In the genomic region with DNA sequence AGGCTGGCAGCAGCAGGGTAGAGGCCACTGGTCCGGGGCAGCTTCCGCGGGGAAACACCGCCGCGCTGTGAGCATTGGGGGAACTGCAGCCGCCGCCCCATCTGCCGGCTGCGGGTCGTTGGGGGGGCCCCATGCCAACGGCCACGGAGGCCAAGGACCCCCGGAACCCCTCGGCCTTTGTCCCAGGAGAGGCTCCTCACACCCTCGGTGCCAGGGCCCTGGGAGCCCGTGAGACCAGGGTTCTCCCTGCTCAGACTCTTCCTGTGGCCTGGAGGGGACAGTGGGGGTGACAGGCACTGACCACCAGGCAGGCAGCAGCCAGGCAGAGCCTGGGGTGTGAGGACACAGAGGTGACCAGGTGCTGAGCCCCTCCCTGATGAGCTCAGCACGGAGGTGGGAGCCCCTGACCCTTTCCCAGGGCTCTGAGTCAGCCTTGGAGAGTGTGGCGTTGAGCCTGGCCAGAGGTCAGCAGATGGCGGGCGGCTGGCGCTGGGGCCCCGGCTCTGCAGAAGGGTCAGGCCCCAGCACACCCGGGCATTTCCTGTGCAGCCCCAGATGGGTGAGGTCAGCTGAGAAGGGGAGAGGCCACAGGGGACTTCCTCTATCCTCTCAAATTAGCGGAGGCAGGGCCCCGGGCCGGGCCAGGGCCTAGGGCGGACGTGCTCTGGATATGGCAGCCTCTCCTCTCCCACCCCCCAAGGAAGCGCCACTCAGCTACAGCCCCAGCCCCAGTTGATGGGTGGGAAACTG, we compare ENCODE assay signal across 1 cellular context.
TF ChIP-seq lines count a peak whose summit lies in the region.

No MANE protein-coding gene starts in this region.

TF ChIP-seq in K562, 482 proteins besides CTCF, POLR2A, EP300 and RAD21 (continued from another document):
- TF ChIP-seq XRCC5 (IDR thresholded peaks at IDR 0.05; ENCODE audit: low read depth, low read length) (peak; percentile 55; the same call in 1 of the 2 replicates), CXXC5 (CRISPR knock-in tag; IDR thresholded peaks at IDR 0.05) (no peak; the same call in 1 of the 2 replicates), CHD4 (IDR thresholded peaks at IDR 0.05; ENCODE audit: insufficient read depth, insufficient replicate concordance, low read depth, low read length, poor library complexity, severe bottlenecking) (no peak), SMARCA5 (IDR thresholded peaks at IDR 0.05) (peak; percentile 48; the same call in 1 of the 2 replicates), C11orf30 (IDR thresholded peaks at IDR 0.05; ENCODE audit: low read depth) (no peak), THRAP3 (IDR thresholded peaks at IDR 0.05; ENCODE audit: borderline replicate concordance) (no peak), ZNF717 (CRISPR knock-in tag; IDR thresholded peaks at IDR 0.05) (no peak), SNIP1 (IDR thresholded peaks at IDR 0.05; ENCODE audit: low read depth) (no peak), GTF2A2 (tag; IDR thresholded peaks at IDR 0.05) (no peak), NR4A1 (CRISPR knock-in tag; IDR thresholded peaks at IDR 0.05) (no peak; the same call in 1 of the 2 replicates), NR4A1 (tag; IDR thresholded peaks at IDR 0.05) (peak; percentile 27; the same call in 1 of the 2 replicates), KDM1A (IDR thresholded peaks at IDR 0.05) (no peak), SMARCA4 (IDR thresholded peaks at IDR 0.05) (0 out of 2 replicates have a peak, but pooled peaks have one; percentile 32), HDAC1 (IDR thresholded peaks at IDR 0.05) (peak in 1 of 2 experiments; percentile 49; a peak in 1 of 4 replicates), ZNF668 (CRISPR knock-in tag; IDR thresholded peaks at IDR 0.05) (0 out of 2 replicates have a peak, but pooled peaks have one; percentile 35), CBX2 (IDR thresholded peaks at IDR 0.05; ENCODE audit: insufficient read depth, low read length, poor library complexity, severe bottlenecking) (no peak), ZNF561 (CRISPR knock-in tag; conservative IDR thresholded peaks at IDR 0.05) (no peak), ZNF311 (CRISPR knock-in tag; IDR thresholded peaks at IDR 0.05) (peak; percentile 34; the same call in 1 of the 2 replicates), ELF2 (CRISPR knock-in tag; IDR thresholded peaks at IDR 0.05) (no peak), SMC3 (conservative IDR thresholded peaks at IDR 0.05; ENCODE audit: insufficient read depth, low read depth, low read length) (peak; percentile 68), RBBP5 (IDR thresholded peaks at IDR 0.05; ENCODE audit: borderline replicate concordance, insufficient read depth, low read length, poor library complexity, severe bottlenecking) (peak; percentile 6), ZNF175 (CRISPR knock-in tag; IDR thresholded peaks at IDR 0.05; ENCODE audit: low read depth) (peak; percentile 39; the same call in 1 of the 2 replicates), HDAC2 (IDR thresholded peaks at IDR 0.05) (peak; percentile 9; the same call in 1 of the 2 replicates), ZNF77 (CRISPR knock-in tag; IDR thresholded peaks at IDR 0.05) (no peak), STAG1 (CRISPR knock-in tag; IDR thresholded peaks at IDR 0.05; ENCODE audit: borderline replicate concordance) (peak; percentile 88; the same call in 1 of the 2 replicates), L3MBTL2 (IDR thresholded peaks at IDR 0.05) (peak; percentile 63), HNRNPLL (IDR thresholded peaks at IDR 0.05; ENCODE audit: low read depth, low read length, poor library complexity, severe bottlenecking) (peak; percentile 24), ZNF444 (CRISPR knock-in tag; IDR thresholded peaks at IDR 0.05) (no peak; the same call in 1 of the 2 replicates), ZFX (CRISPR knock-in tag; IDR thresholded peaks at IDR 0.05) (peak; percentile 85), CTBP1 (IDR thresholded peaks at IDR 0.05; ENCODE audit: borderline replicate concordance) (peak; percentile 65; the same call in 1 of the 2 replicates), NFRKB (IDR thresholded peaks at IDR 0.05; ENCODE audit: low read depth) (0 out of 2 replicates have a peak, but pooled peaks have one; percentile 12), GATAD2A (IDR thresholded peaks at IDR 0.05) (peak; percentile 15; the same call in 1 of the 2 replicates), CBFA2T2 (conservative IDR thresholded peaks at IDR 0.05) (peak; percentile 72), MAFF (IDR thresholded peaks at IDR 0.05; ENCODE audit: low read length) (no peak), ZEB2 (IDR thresholded peaks at IDR 0.05) (0 out of 2 replicates have a peak, but pooled peaks have one; percentile 23), LCOR (CRISPR knock-in tag; IDR thresholded peaks at IDR 0.05) (0 out of 2 replicates have a peak, but pooled peaks have one; percentile 56), ZNF282 (CRISPR knock-in tag; IDR thresholded peaks at IDR 0.05) (0 out of 2 replicates have a peak, but pooled peaks have one; percentile 56)
- TF ChIP-seq, protein P1, sequence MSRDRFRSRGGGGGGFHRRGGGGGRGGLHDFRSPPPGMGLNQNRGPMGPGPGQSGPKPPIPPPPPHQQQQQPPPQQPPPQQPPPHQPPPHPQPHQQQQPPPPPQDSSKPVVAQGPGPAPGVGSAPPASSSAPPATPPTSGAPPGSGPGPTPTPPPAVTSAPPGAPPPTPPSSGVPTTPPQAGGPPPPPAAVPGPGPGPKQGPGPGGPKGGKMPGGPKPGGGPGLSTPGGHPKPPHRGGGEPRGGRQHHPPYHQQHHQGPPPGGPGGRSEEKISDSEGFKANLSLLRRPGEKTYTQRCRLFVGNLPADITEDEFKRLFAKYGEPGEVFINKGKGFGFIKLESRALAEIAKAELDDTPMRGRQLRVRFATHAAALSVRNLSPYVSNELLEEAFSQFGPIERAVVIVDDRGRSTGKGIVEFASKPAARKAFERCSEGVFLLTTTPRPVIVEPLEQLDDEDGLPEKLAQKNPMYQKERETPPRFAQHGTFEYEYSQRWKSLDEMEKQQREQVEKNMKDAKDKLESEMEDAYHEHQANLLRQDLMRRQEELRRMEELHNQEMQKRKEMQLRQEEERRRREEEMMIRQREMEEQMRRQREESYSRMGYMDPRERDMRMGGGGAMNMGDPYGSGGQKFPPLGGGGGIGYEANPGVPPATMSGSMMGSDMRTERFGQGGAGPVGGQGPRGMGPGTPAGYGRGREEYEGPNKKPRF (IDR thresholded peaks at IDR 0.05; ENCODE audit: low read depth, low read length) = no peak
- TF ChIP-seq, protein P2, sequence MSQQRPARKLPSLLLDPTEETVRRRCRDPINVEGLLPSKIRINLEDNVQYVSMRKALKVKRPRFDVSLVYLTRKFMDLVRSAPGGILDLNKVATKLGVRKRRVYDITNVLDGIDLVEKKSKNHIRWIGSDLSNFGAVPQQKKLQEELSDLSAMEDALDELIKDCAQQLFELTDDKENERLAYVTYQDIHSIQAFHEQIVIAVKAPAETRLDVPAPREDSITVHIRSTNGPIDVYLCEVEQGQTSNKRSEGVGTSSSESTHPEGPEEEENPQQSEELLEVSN (IDR thresholded peaks at IDR 0.05; ENCODE audit: borderline replicate concordance in 1 of 2, extremely low read depth in 1 of 2, insufficient read depth in 1 of 2, insufficient read length in 1 of 2, low read depth in 1 of 2, low read length in 1 of 2, poor library complexity in 1 of 2, severe bottlenecking in 1 of 2) = peak in 1 of 2 experiments; percentile 9
- TF ChIP-seq, protein P3, sequence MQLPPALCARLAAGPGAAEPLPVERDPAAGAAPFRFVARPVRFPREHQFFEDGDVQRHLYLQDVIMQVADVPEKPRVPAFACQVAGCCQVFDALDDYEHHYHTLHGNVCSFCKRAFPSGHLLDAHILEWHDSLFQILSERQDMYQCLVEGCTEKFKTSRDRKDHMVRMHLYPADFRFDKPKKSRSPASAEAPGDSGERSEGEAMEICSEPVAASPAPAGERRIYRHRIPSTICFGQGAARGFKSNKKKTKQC (CRISPR knock-in tag; IDR thresholded peaks at IDR 0.05) = peak; percentile 63; the same call in 1 of the 2 replicates
- TF ChIP-seq, protein P4, sequence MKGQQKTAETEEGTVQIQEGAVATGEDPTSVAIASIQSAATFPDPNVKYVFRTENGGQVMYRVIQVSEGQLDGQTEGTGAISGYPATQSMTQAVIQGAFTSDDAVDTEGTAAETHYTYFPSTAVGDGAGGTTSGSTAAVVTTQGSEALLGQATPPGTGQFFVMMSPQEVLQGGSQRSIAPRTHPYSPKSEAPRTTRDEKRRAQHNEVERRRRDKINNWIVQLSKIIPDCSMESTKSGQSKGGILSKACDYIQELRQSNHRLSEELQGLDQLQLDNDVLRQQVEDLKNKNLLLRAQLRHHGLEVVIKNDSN (CRISPR knock-in tag; IDR thresholded peaks at IDR 0.05) = no peak
- TF ChIP-seq, protein P5, sequence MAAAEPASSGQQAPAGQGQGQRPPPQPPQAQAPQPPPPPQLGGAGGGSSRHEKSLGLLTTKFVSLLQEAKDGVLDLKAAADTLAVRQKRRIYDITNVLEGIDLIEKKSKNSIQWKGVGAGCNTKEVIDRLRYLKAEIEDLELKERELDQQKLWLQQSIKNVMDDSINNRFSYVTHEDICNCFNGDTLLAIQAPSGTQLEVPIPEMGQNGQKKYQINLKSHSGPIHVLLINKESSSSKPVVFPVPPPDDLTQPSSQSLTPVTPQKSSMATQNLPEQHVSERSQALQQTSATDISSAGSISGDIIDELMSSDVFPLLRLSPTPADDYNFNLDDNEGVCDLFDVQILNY (CRISPR knock-in tag; IDR thresholded peaks at IDR 0.05) = no peak
- TF ChIP-seq, protein P6, sequence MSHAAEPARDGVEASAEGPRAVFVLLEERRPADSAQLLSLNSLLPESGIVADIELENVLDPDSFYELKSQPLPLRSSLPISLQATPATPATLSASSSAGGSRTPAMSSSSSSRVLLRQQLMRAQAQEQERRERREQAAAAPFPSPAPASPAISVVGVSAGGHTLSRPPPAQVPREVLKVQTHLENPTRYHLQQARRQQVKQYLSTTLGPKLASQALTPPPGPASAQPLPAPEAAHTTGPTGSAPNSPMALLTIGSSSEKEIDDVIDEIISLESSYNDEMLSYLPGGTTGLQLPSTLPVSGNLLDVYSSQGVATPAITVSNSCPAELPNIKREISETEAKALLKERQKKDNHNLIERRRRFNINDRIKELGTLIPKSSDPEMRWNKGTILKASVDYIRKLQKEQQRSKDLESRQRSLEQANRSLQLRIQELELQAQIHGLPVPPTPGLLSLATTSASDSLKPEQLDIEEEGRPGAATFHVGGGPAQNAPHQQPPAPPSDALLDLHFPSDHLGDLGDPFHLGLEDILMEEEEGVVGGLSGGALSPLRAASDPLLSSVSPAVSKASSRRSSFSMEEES (CRISPR knock-in tag; IDR thresholded peaks at IDR 0.05) = no peak
- TF ChIP-seq, protein P7, sequence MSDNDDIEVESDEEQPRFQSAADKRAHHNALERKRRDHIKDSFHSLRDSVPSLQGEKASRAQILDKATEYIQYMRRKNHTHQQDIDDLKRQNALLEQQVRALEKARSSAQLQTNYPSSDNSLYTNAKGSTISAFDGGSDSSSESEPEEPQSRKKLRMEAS (CRISPR knock-in tag; IDR thresholded peaks at IDR 0.05) = peak; percentile 48; the same call in 1 of the 2 replicates
- TF ChIP-seq, protein P8, sequence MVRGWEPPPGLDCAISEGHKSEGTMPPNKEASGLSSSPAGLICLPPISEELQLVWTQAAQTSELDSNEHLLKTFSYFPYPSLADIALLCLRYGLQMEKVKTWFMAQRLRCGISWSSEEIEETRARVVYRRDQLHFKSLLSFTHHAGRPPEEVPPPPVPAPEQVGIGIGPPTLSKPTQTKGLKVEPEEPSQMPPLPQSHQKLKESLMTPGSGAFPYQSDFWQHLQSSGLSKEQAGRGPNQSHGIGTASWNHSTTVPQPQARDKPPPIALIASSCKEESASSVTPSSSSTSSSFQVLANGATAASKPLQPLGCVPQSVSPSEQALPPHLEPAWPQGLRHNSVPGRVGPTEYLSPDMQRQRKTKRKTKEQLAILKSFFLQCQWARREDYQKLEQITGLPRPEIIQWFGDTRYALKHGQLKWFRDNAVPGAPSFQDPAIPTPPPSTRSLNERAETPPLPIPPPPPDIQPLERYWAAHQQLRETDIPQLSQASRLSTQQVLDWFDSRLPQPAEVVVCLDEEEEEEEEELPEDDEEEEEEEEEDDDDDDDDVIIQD (CRISPR knock-in tag; IDR thresholded peaks at IDR 0.05) = 0 out of 2 replicates have a peak, but pooled peaks have one; percentile 15
- TF ChIP-seq, protein P9, sequence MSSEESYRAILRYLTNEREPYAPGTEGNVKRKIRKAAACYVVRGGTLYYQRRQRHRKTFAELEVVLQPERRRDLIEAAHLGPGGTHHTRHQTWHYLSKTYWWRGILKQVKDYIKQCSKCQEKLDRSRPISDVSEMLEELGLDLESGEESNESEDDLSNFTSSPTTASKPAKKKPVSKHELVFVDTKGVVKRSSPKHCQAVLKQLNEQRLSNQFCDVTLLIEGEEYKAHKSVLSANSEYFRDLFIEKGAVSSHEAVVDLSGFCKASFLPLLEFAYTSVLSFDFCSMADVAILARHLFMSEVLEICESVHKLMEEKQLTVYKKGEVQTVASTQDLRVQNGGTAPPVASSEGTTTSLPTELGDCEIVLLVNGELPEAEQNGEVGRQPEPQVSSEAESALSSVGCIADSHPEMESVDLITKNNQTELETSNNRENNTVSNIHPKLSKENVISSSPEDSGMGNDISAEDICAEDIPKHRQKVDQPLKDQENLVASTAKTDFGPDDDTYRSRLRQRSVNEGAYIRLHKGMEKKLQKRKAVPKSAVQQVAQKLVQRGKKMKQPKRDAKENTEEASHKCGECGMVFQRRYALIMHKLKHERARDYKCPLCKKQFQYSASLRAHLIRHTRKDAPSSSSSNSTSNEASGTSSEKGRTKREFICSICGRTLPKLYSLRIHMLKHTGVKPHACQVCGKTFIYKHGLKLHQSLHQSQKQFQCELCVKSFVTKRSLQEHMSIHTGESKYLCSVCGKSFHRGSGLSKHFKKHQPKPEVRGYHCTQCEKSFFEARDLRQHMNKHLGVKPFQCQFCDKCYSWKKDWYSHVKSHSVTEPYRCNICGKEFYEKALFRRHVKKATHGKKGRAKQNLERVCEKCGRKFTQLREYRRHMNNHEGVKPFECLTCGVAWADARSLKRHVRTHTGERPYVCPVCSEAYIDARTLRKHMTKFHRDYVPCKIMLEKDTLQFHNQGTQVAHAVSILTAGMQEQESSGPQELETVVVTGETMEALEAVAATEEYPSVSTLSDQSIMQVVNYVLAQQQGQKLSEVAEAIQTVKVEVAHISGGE (CRISPR knock-in tag; IDR thresholded peaks at IDR 0.05) = peak in 2 of 3 experiments; percentile 20 to 70; a peak in 3 of 6 replicates
